ENCODE assay signal across 19 cellular contexts in genomic region chr5:55551904-55552303, GRCh38. TPM values are rescaled to one million over a fixed set of nuclear protein-coding genes. Genes with fewer than 3 reads are reported as not detected.
A peak's percentile ranks its signal among the peaks of the same experiment; 100 is the strongest.
DNase-seq lines count a peak whose midpoint lies in the region; ATAC-seq, FAIRE-seq and TF ChIP-seq lines count a peak whose summit lies in the region.
"Had no signal": no experiment of that assay in that cellular context is flagged by ENCODE, and none has a peak within 500 bp of the region (broad histone marks: within the 10 kb centered on the region; RNA-seq: fewer than 3 reads in every experiment).

No MANE protein-coding gene starts in this region.

- H3K36me3 Mint-ChIP-seq in MCF 10A (ENCODE audit: insufficient read depth, unreplicated experiment), result no peaks in the 10 kb centered on the region
- H3K36me3 Mint-ChIP-seq in activated CD8-positive, alpha-beta T cell treated with anti-CD3 and anti-CD28 coated beads, Interleukin-2, amount 10 ng/mL, durations not matched to agents 7 days and 5 days (ENCODE audit: low read depth), result no peaks in the 10 kb centered on the region
- H3K36me3 Mint-ChIP-seq: CD4-positive, CD25-positive, alpha-beta regulatory T cell; CD8-positive, alpha-beta T cell had no signal

- in situ Hi-C loops in K562 (cut with MboI), result no loop called here

- CTCF ChIA-PET in MCF 10A (lab: Yijun Ruan, JAX), result interaction anchor here (0.7 kb wide), 1 partner anchor 133 kb away, joined by 4 read pairs; no protein-coding TSS in a partner anchor
- CTCF ChIA-PET in HEK293 (lab: Yijun Ruan, JAX), result interaction anchor here (0.6 kb wide), 1 partner anchor 47 kb away, joined by 3 read pairs; no protein-coding TSS in a partner anchor
- CTCF ChIA-PET in K562 (lab: Yijun Ruan, JAX; ENCODE audit: low intra/inter-chr PET ratio), result no interaction called here
- CTCF ChIA-PET in activated CD8-positive, alpha-beta T cell treated with anti-CD3 and anti-CD28 coated beads, Interleukin-2, amount 10 ng/mL, durations not matched to agents 7 days and 5 days (lab: Charles Lee), result no interaction called here

- TF ChIP-seq POLR2A in breast epithelium (IDR thresholded peaks at IDR 0.05), result no peak
- TF ChIP-seq POLR2A in K562 (conservative IDR thresholded peaks at IDR 0.05), result no peak

- H4K20me1 ChIP-seq in DND-41 (ENCODE audit: insufficient read depth, low read length) (no peaks in the 10 kb centered on the region), K562 (replicated peaks; ENCODE audit: control insufficient read depth, insufficient read depth, low read length) (no peaks in the 10 kb centered on the region)

- intact Hi-C loops in breast epithelium (cut with DNase I; ENCODE audit: low total_unique reads) (no loop called here), MCF 10A (cut with micrococcal nuclease) (no loop called here), K562 (cut with micrococcal nuclease) (no loop called here)

- FAIRE-seq in K562 (lab: Jason Lieb, UNC), result peak; percentile 46
- FAIRE-seq: D721Med, GM12878, H54 had no signal

- no peaks in the 10 kb centered on the region for H3K4me1 ChIP-seq in breast epithelium
- peaks cover 82% of the 10 kb centered on the region for H3K4me1 ChIP-seq in DND-41 (ENCODE audit: insufficient read depth, low read length)
- H3K4me1 ChIP-seq in HEK293 (ENCODE audit: control insufficient read depth, insufficient read depth, low read length), result no peaks in the 10 kb centered on the region
- H3K4me1 ChIP-seq in K562 (replicated peaks in 1 of 2; ENCODE audit: control insufficient read depth in 2 of 2, insufficient read depth in 2 of 2, low read length in 2 of 2), result peaks cover 0 to 3% of the 10 kb centered on the region in 2 experiments; a peak in 1 of 5 replicates

- no peak for TF ChIP-seq CTCF in breast epithelium (IDR thresholded peaks at IDR 0.05)
- no peak for TF ChIP-seq CTCF in MCF 10A (IDR thresholded peaks at IDR 0.05; ENCODE audit: unreplicated experiment)
- no peak for TF ChIP-seq CTCF in DND-41 (IDR thresholded peaks at IDR 0.05; ENCODE audit: borderline replicate concordance, extremely low read depth, low read length, poor library complexity, severe bottlenecking)
- no peak for TF ChIP-seq CTCF in HEK293 (tag by site-specific recombination; IDR thresholded peaks at IDR 0.05)
- TF ChIP-seq CTCF in K562 (IDR thresholded peaks at IDR 0.05 in 2 of 3, conservative IDR thresholded peaks at IDR 0.05 in 1 of 3; ENCODE audit: insufficient read depth in 2 of 3, low read depth in 1 of 3, low read length in 3 of 3), result no peak

- no peaks in the 10 kb centered on the region for H3K27me3 Mint-ChIP-seq in MCF 10A (ENCODE audit: insufficient read depth, unreplicated experiment)
- H3K27me3 Mint-ChIP-seq in activated CD8-positive, alpha-beta T cell treated with anti-CD3 and anti-CD28 coated beads, Interleukin-2, amount 10 ng/mL, durations not matched to agents 7 days and 5 days (ENCODE audit: low read depth), result peaks cover 2% of the 10 kb centered on the region

- H3K9me3 Mint-ChIP-seq in MCF 10A (ENCODE audit: unreplicated experiment), result no peaks in the 10 kb centered on the region
- H3K9me3 Mint-ChIP-seq in activated CD8-positive, alpha-beta T cell treated with anti-CD3 and anti-CD28 coated beads, Interleukin-2, amount 10 ng/mL, durations not matched to agents 7 days and 5 days (ENCODE audit: insufficient read depth), result no peaks in the 10 kb centered on the region
- H3K9me3 Mint-ChIP-seq: CD8-positive, alpha-beta T cell had no signal

- no peak for TF ChIP-seq EP300 in K562 (IDR thresholded peaks at IDR 0.05; ENCODE audit: low read length)

- no peaks in the 10 kb centered on the region for H3K36me3 ChIP-seq in breast epithelium
- no peaks in the 10 kb centered on the region for H3K36me3 ChIP-seq in DND-41 (ENCODE audit: insufficient read depth, low read length)
- no peaks in the 10 kb centered on the region for H3K36me3 ChIP-seq in HEK293 (ENCODE audit: control insufficient read depth in 2 of 2, insufficient read depth in 1 of 2, low read length in 2 of 2)
- H3K36me3 ChIP-seq in K562 (ENCODE audit: control insufficient read depth, insufficient read depth, low read length), result no peaks in the 10 kb centered on the region

- H3K79me2 ChIP-seq in DND-41 (ENCODE audit: insufficient read depth, low read length), result no peaks in the 10 kb centered on the region
- no peaks in the 10 kb centered on the region for H3K79me2 ChIP-seq in K562 (ENCODE audit: control insufficient read depth, insufficient read depth, low read length)

- H3K4me1 Mint-ChIP-seq in MCF 10A (ENCODE audit: insufficient read depth, unreplicated experiment), result peaks cover 5% of the 10 kb centered on the region
- H3K4me1 Mint-ChIP-seq in activated CD8-positive, alpha-beta T cell treated with anti-CD3 and anti-CD28 coated beads, Interleukin-2, amount 10 ng/mL, durations not matched to agents 7 days and 5 days (ENCODE audit: low read depth), result peaks cover 25% of the 10 kb centered on the region
- H3K4me1 Mint-ChIP-seq: CD4-positive, CD25-positive, alpha-beta regulatory T cell had no signal

- POLR2A ChIA-PET in MCF 10A (lab: Yijun Ruan, JAX) (interaction anchor here (0.7 kb wide), 1 partner anchor 10 kb away, joined by 4 read pairs; no protein-coding TSS in a partner anchor), HEK293 (lab: Yijun Ruan, JAX) (no interaction called here), K562 (lab: Yijun Ruan, JAX) (no interaction called here)
- POLR2A ChIA-PET in activated CD8-positive, alpha-beta T cell treated with anti-CD3 and anti-CD28 coated beads, Interleukin-2, amount 10 ng/mL, durations not matched to agents 7 days and 5 days (lab: Charles Lee), result no interaction called here

- peak overlapping the region; percentile 23 to 29 for H3K27ac ChIP-seq in breast epithelium
- peak overlapping the region; percentile 85 for H3K27ac ChIP-seq in DND-41 (ENCODE audit: low read length)
- no peak overlapping the region for H3K27ac ChIP-seq in HEK293 (ENCODE audit: extremely low read depth, low read depth, low read length)
- H3K27ac ChIP-seq in K562 (ENCODE audit: extremely low read depth, low read depth, low read length), result no peak overlapping the region
- H3K27ac ChIP-seq: C4-2B had no signal

- H3K27me3 ChIP-seq in breast epithelium (no peaks in the 10 kb centered on the region), DND-41 (ENCODE audit: insufficient read depth, low read length, poor library complexity) (no peaks in the 10 kb centered on the region), K562 (ENCODE audit: control insufficient read depth in 2 of 2, insufficient read depth in 2 of 2, low read length in 2 of 2) (peaks cover 12 to 13% of the 10 kb centered on the region in 2 experiments)

- H3K9me1 ChIP-seq in K562 (ENCODE audit: control insufficient read depth, insufficient read depth, low read length), result no peaks in the 10 kb centered on the region

- no peak overlapping the region for H3K4me3 Mint-ChIP-seq in MCF 10A (ENCODE audit: unreplicated experiment)
- no peak overlapping the region for H3K4me3 Mint-ChIP-seq in activated CD8-positive, alpha-beta T cell treated with anti-CD3 and anti-CD28 coated beads, Interleukin-2, amount 10 ng/mL, durations not matched to agents 7 days and 5 days
- H3K4me3 Mint-ChIP-seq: CD4-positive, CD25-positive, alpha-beta regulatory T cell; CD8-positive, alpha-beta T cell had no signal

- TF ChIP-seq RAD21 in K562 (CRISPR knock-in tag; conservative IDR thresholded peaks at IDR 0.05 in 1 of 2, IDR thresholded peaks at IDR 0.05 in 1 of 2), result no peak

- H3K9ac ChIP-seq in DND-41 (ENCODE audit: low read depth, low read length), result peak overlapping the region; percentile 30
- H3K9ac ChIP-seq in K562 (ENCODE audit: insufficient read depth in 1 of 2, low read depth in 2 of 2, low read length in 2 of 2), result no peak overlapping the region

- no peak overlapping the region for H3K4me3 ChIP-seq in breast epithelium
- H3K4me3 ChIP-seq in DND-41 (ENCODE audit: low read depth in 1 of 2, low read length in 2 of 2), result peak overlapping the region in 1 of 2 experiments; percentile 8; a peak in 1 of 4 replicates
- no peak overlapping the region for H3K4me3 ChIP-seq in HEK293 (ENCODE audit: low read depth, low read length)
- H3K4me3 ChIP-seq in K562, result no peak overlapping the region
- H3K4me3 ChIP-seq: GM12878 had no signal

- H3K9me3 ChIP-seq in breast epithelium (no peaks in the 10 kb centered on the region), DND-41 (ENCODE audit: insufficient read depth, low read length, severe bottlenecking) (no peaks in the 10 kb centered on the region), HEK293 (ENCODE audit: control insufficient read depth, insufficient read depth, low read depth, low read length) (no peaks in the 10 kb centered on the region), K562 (replicated peaks; ENCODE audit: control insufficient read depth, insufficient read depth, low read depth, low read length) (no peaks in the 10 kb centered on the region)

- WGBS in K562 (ENCODE audit: insufficient coverage, low coverage, missing lambda C conversion rate), result 8% methylated on average over 10 of the region's 10 CpGs

- H2AFZ ChIP-seq in DND-41 (ENCODE audit: low read depth, low read length) (no peak overlapping the region; the same call in 1 of the 2 replicates), K562 (ENCODE audit: low read depth, low read length) (no peak overlapping the region)

- H3K27ac Mint-ChIP-seq in MCF 10A (ENCODE audit: low read depth, unreplicated experiment), result no peak overlapping the region
- H3K27ac Mint-ChIP-seq in activated CD8-positive, alpha-beta T cell treated with anti-CD3 and anti-CD28 coated beads, Interleukin-2, amount 10 ng/mL, durations not matched to agents 7 days and 5 days, result no peak overlapping the region
- H3K27ac Mint-ChIP-seq: CD4-positive, CD25-positive, alpha-beta regulatory T cell; CD8-positive, alpha-beta T cell had no signal

- ATAC-seq in DND-41 (ENCODE audit: insufficient read depth, low read depth) (no peak; the same call in 2 of the 3 replicates), K562 (no peak), GM21717 (IDR thresholded peaks at IDR 0.05; ENCODE audit: unreplicated experiment) (no peak)
- ATAC-seq in activated CD8-positive, alpha-beta T cell treated with anti-CD3 and anti-CD28 coated beads, Interleukin-2, amount 10 ng/mL, durations not matched to agents 7 days and 5 days, result no peak
- ATAC-seq: CD8-positive, alpha-beta T cell; GM12878 had no signal

- DNase-seq in breast epithelium (ENCODE audit: low spot score in 2 of 2) (no peak), MCF 10A (ENCODE audit: unreplicated experiment) (no peak), DND-41 (no peak), K562 (ENCODE audit: extremely low read depth in 1 of 4, low spot score in 3 of 4) (no peak), iPS-NIHi11 (ENCODE audit: low spot score) (no peak)
- DNase-seq in activated CD8-positive, alpha-beta T cell treated with anti-CD3 and anti-CD28 coated beads, Interleukin-2, amount 10 ng/mL, durations not matched to agents 7 days and 5 days, result no peak
- DNase-seq: CD4-positive, CD25-positive, alpha-beta regulatory T cell; CD8-positive, alpha-beta T cell; DMS 273 treated with DMSO at 0.1 percent for 48 hours; EL; GDM1; GOT3; HCEC 1CT had no signal

- peak overlapping the region; percentile 55 for H3K4me2 ChIP-seq in DND-41 (ENCODE audit: insufficient read depth, low read length)
- no peak overlapping the region for H3K4me2 ChIP-seq in K562 (ENCODE audit: insufficient read depth, low read length)

- BruUV-seq in MCF 10A (replicated peaks; lab: Mats Ljungman, UMichigan) (no TSS peak), K562 (replicated peaks; lab: Mats Ljungman, UMichigan) (no TSS peak)

RNA-seq across cellular contexts. Expression of gene PLPP1, which starts 17.1 kb away (rescaled TPM):
- total RNA-seq in breast epithelium, result 100 to 1,000 TPM; 177 to 339 (median 237) TPM
- 7.5 and 10.4 TPM in 2 replicates for total RNA-seq in MCF 10A (2022)
- total RNA-seq in K562 (2011; cell fraction: chromatin; rRNA removed; ENCODE audit: low replicate concordance), result not detected in 2 replicates
- total RNA-seq in K562 (2011; cell fraction: nucleolus; rRNA removed), result not detected in 2 replicates
- total RNA-seq in K562 (2011; cell fraction: nucleoplasm; rRNA removed), result not detected in 2 replicates
- total RNA-seq in K562 (2014; rRNA removed), result not detected in 2 replicates
- total RNA-seq in K562 (2014; rRNA removed; fragmentation: Illumina TruSeq; extraction: Trizol), result not detected in 2 replicates
- total RNA-seq in K562 (2015; rRNA removed; fragmentation: Illumina TruSeq; extraction: Trizol), result not detected in 2 replicates
- 0.18 and 0.24 TPM in 2 replicates for total RNA-seq in K562 (2021)
- not detected in 2 replicates for polyA plus RNA-seq in K562 (2011; rRNA removed)
- polyA plus RNA-seq in K562 (2011; cell fraction: cytosol; rRNA removed), result not detected in 2 replicates
- polyA plus RNA-seq in K562 (2011; cell fraction: nucleus; rRNA removed), result not detected in 2 replicates
- 0.12 TPM in 1 of 2 replicates, not detected in the other for polyA plus RNA-seq in K562 (2012)
- not detected in 2 replicates for polyA plus RNA-seq in K562 (2014; fragmentation: Illumina TruSeq; extraction: Trizol)
- polyA plus RNA-seq in K562 (2014; fragmentation: Nextera tagmentation; extraction: Ambion mirVana), result under 1 TPM; 0.04 TPM
- not detected in 2 replicates for polyA plus RNA-seq in K562 (2014; rRNA removed)
- not detected in 2 replicates for polyA minus RNA-seq in K562 (2011; rRNA and poly(A)+ RNA removed)
- polyA minus RNA-seq in K562 (2011; cell fraction: cytosol; rRNA and poly(A)+ RNA removed), result not detected in 2 replicates
- not detected in 2 replicates for polyA minus RNA-seq in K562 (2011; cell fraction: nucleus; rRNA and poly(A)+ RNA removed)
- 10 to 100 TPM; 27.0 to 27.2 TPM for total RNA-seq in activated CD8-positive, alpha-beta T cell treated with anti-CD3 and anti-CD28 coated beads, Interleukin-2, amount 10 ng/mL, durations not matched to agents 7 days and 5 days

Comparison
In these comparisons a context has a peak if more than half of its experiments do, and no peak if none do; other contexts are left out.
1. RNA of gene PLPP1, which starts 17.1 kb away (total RNA-seq): 177 to 339 TPM in breast epithelium; 27.0 to 27.2 TPM in activated CD8-positive, alpha-beta T cell treated with anti-CD3 and anti-CD28 coated beads, Interleukin-2, amount 10 ng/mL, durations not matched to agents 7 days and 5 days, 7.5 to 10.4 TPM in MCF 10A and 0.18 to 0.24 TPM in K562; every median in the first group is over 4 times any median in the second.
2. H3K27ac ChIP-seq: peak in breast epithelium (2 of 2) and DND-41 (single experiment); none in HEK293 (single experiment) and K562 (single experiment).
3. CTCF ChIA-PET loops: an anchor here in MCF 10A (0.7 kb wide) and HEK293 (0.6 kb wide); none called in K562 and activated CD8-positive, alpha-beta T cell treated with anti-CD3 and anti-CD28 coated beads, Interleukin-2, amount 10 ng/mL, durations not matched to agents 7 days and 5 days.